In genomic region chr3:32705232-32705631, GRCh38 we compare ENCODE assay signal across 27 cellular contexts. TPM values are rescaled to one million over a fixed set of nuclear protein-coding genes. Genes with fewer than 3 reads are reported as not detected.
A peak's percentile ranks its signal among the peaks of the same experiment; 100 is the strongest.
DNase-seq lines count a peak whose midpoint lies in the region; ATAC-seq, FAIRE-seq and TF ChIP-seq lines count a peak whose summit lies in the region.
"Had no signal": no experiment of that assay in that cellular context is flagged by ENCODE, and none has a peak within 500 bp of the region (broad histone marks: within the 10 kb centered on the region; RNA-seq: fewer than 3 reads in every experiment).

No MANE protein-coding gene starts in this region.

- H2AFZ ChIP-seq in HCT116 (ENCODE audit: low read depth, low read length, poor library complexity, severe bottlenecking) (no peak overlapping the region), PC-3 (ENCODE audit: low read length) (no peak overlapping the region), GM12878 (ENCODE audit: control insufficient read depth, low read depth, low read length) (no peak overlapping the region)
- H2AFZ ChIP-seq: GM23338 had no signal

- H2BK15ac ChIP-seq in mesendoderm (replicated peaks; ENCODE audit: low read depth) = no peak overlapping the region

- no peak for TF ChIP-seq POLR2A in HCT116 (IDR thresholded peaks at IDR 0.05; ENCODE audit: borderline replicate concordance, extremely low read depth, insufficient read depth, insufficient read length)
- no peak for TF ChIP-seq POLR2A in GM12878 (IDR thresholded peaks at IDR 0.05; ENCODE audit: low read depth, low read length)
- no peak for TF ChIP-seq POLR2A in body of pancreas (IDR thresholded peaks at IDR 0.05)

- no peaks in the 10 kb centered on the region for H3K79me1 ChIP-seq in mesendoderm (ENCODE audit: low read length)

- H2BK120ac ChIP-seq in mesendoderm (ENCODE audit: low read depth, low read length) = no peak overlapping the region

- 75% methylated on average over 2 of the region's 2 CpGs for WGBS in GM12878 (ENCODE audit: insufficient coverage, insufficient replicate concordance, low lambda C conversion rate, missing lambda C conversion rate)
- WGBS in mesendoderm (ENCODE audit: extremely low coverage, insufficient coverage, low lambda C conversion rate) = no CpG with 5 or more reads among the region's 2 CpGs
- WGBS in body of pancreas, 2 donors = 73 to 80% methylated on average over 2 of the region's 2 CpGs

- no peak for FAIRE-seq in GM12878 (lab: Jason Lieb, UNC)
- FAIRE-seq: A549, GM12892, HepG2, RCC 7860 had no signal

- H3K36me3 ChIP-seq in HCT116 (ENCODE audit: control insufficient read depth in 1 of 2, insufficient read depth in 2 of 2, low read length in 2 of 2) (peaks cover 3 to 12% of the 10 kb centered on the region in 2 experiments), PC-3 (ENCODE audit: low read depth, low read length) (peaks cover 22% of the 10 kb centered on the region; the same call in 1 of the 2 replicates), GM12878 (ENCODE audit: control insufficient read depth in 2 of 2, insufficient read depth in 2 of 2, low read length in 1 of 2) (peaks cover 2 to 12% of the 10 kb centered on the region in 2 experiments; a peak in 3 of 4 replicates), mesendoderm (ENCODE audit: control insufficient read depth, insufficient read depth, low read length) (no peaks in the 10 kb centered on the region), body of pancreas (replicated peaks in 1 of 2; ENCODE audit: insufficient read depth in 1 of 2, low read depth in 2 of 2) (peaks cover 0 to 1% of the 10 kb centered on the region in 2 donors)

- POLR2A ChIA-PET in HCT116 (lab: Charles Lee) = no interaction called here
- POLR2A ChIA-PET in PC-3 (lab: Charles Lee; ENCODE audit: unreplicated experiment) = interaction anchor here (0.6 kb wide), 2 partner anchors 9 to 20 kb away, joined by 4 to 13 read pairs; partner anchors contain the start of gene CNOT10
- POLR2A ChIA-PET in GM12878 (lab: Charles Lee) = interaction anchor here (0.6 to 1.1 kb wide), 4 partner anchors 12 to 217 kb away, joined by 3 to 5 read pairs (median 4); partner anchors contain the start of gene CNOT10

- H3K4ac ChIP-seq in mesendoderm (ENCODE audit: low read depth, low read length) = no peak overlapping the region

- no peak overlapping the region for H4K8ac ChIP-seq in mesendoderm (ENCODE audit: low read depth, low read length)

- H3K4me2 ChIP-seq in HCT116 (ENCODE audit: low read length) (no peak overlapping the region), PC-3 (ENCODE audit: low read length) (no peak overlapping the region), GM12878 (ENCODE audit: control insufficient read depth, insufficient read depth) (no peak overlapping the region), mesendoderm (ENCODE audit: low read length) (no peak overlapping the region)
- H3K4me2 ChIP-seq: A549, GM23338 had no signal

- H2BK5ac ChIP-seq in mesendoderm (ENCODE audit: low read length) = no peak overlapping the region

- ATAC-seq in HCT116 = no peak
- ATAC-seq in PC-3 = no peak
- no peak for ATAC-seq in GM12878
- no peak for ATAC-seq in body of pancreas
- ATAC-seq: A549, GM23338, HepG2 had no signal

- H3K4me3 ChIP-seq in HCT116 (replicated peaks in 1 of 2; ENCODE audit: low read depth in 1 of 2, low read length in 2 of 2) (no peak overlapping the region), PC-3 (ENCODE audit: low read length) (no peak overlapping the region), GM12878 (no peak overlapping the region), mesendoderm (ENCODE audit: low read length) (no peak overlapping the region), body of pancreas (no peak overlapping the region)
- H3K4me3 ChIP-seq: A549; BLaER1 treated with 17β-estradiol and CSF1 and Interleukin-3, amounts not matched to agents 10 nM and 100 nM; GM23338 had no signal

- no peaks in the 10 kb centered on the region for H3F3A ChIP-seq in PC-3 (ENCODE audit: low read length, unreplicated experiment)

- H4K20me1 ChIP-seq in HCT116 (ENCODE audit: insufficient read depth) = no peaks in the 10 kb centered on the region
- H4K20me1 ChIP-seq in PC-3 (ENCODE audit: low read length) = no peaks in the 10 kb centered on the region
- H4K20me1 ChIP-seq in GM12878 (ENCODE audit: control insufficient read depth, insufficient read depth) = no peaks in the 10 kb centered on the region
- H4K20me1 ChIP-seq: BLaER1 treated with 17β-estradiol and CSF1 and Interleukin-3, amounts not matched to agents 10 nM and 100 nM had no signal

- CTCF ChIA-PET in HCT116 (lab: Charles Lee) (no interaction called here), PC-3 (lab: Charles Lee) (no interaction called here), GM12878 (lab: Yijun Ruan, JAX) (interaction anchor here (1.1 to 1.3 kb wide), 2 partner anchors 10 to 369 kb away, joined by 3 to 6 read pairs; no protein-coding TSS in a partner anchor)

- BruUV-seq in HCT116 (replicated peaks; lab: Mats Ljungman, UMichigan) = TSS peak; percentile 11
- TSS peak; percentile 9 for BruUV-seq in PC-3 (replicated peaks; lab: Mats Ljungman, UMichigan)
- BruUV-seq in GM12878 (replicated peaks; lab: Mats Ljungman, UMichigan) = TSS peak; percentile 8

- intact Hi-C loops in HCT116 (cut with micrococcal nuclease) (no loop called here), PC-3 (cut with micrococcal nuclease) (no loop called here), GM12878 (cut with micrococcal nuclease; ENCODE audit: unreplicated experiment) (no loop called here), body of pancreas (cut with DNase I) (no loop called here)

- no peak overlapping the region for H2AK5ac ChIP-seq in mesendoderm (ENCODE audit: low read length)

- TF ChIP-seq RAD21 in HCT116 (IDR thresholded peaks at IDR 0.05; ENCODE audit: low read depth) (no peak), GM12878 (IDR thresholded peaks at IDR 0.05; ENCODE audit: insufficient read depth, low read depth, low read length) (no peak)

- TF ChIP-seq CTCF in HCT116 (IDR thresholded peaks at IDR 0.05 in 2 of 3, conservative IDR thresholded peaks at IDR 0.05 in 1 of 3; ENCODE audit: borderline replicate concordance in 1 of 3, insufficient read depth in 1 of 3, low read depth in 2 of 3, low read length in 2 of 3) (no peak), PC-3 (conservative IDR thresholded peaks at IDR 0.05; ENCODE audit: low read depth, low read length) (no peak), GM12878 (IDR thresholded peaks at IDR 0.05 in 2 of 3, conservative IDR thresholded peaks at IDR 0.05 in 1 of 3; ENCODE audit: control insufficient read depth in 2 of 3, extremely low read depth in 1 of 3, insufficient read depth in 1 of 3, low read depth in 3 of 3, low read length in 3 of 3) (no peak), body of pancreas (IDR thresholded peaks at IDR 0.05) (no peak)

- SMC1A ChIA-PET in GM12878 (lab: Charles Lee; ENCODE audit: uncharacterized antibody, unreplicated experiment) = interaction anchor here (1.2 to 2.8 kb wide), 5 partner anchors 8 to 229 kb away, joined by 4 to 13 read pairs (median 4); no protein-coding TSS in a partner anchor

- no peak overlapping the region for H3K23ac ChIP-seq in mesendoderm (ENCODE audit: low read length)

- no peak overlapping the region for H3K18ac ChIP-seq in mesendoderm (ENCODE audit: low read length)

- H3K9me2 ChIP-seq in HCT116 (ENCODE audit: insufficient read depth) (no peaks in the 10 kb centered on the region), PC-3 (replicated peaks; ENCODE audit: low read length) (no peaks in the 10 kb centered on the region)

- H3K56ac ChIP-seq in mesendoderm (ENCODE audit: low read length) = no peak overlapping the region

- H3K9me3 ChIP-seq in HCT116 (ENCODE audit: control insufficient read depth in 1 of 2, insufficient read depth in 1 of 2, low read depth in 1 of 2, low read length in 2 of 2) (no peaks in the 10 kb centered on the region), PC-3 (ENCODE audit: low read length) (no peaks in the 10 kb centered on the region), GM12878 (replicated peaks; ENCODE audit: control insufficient read depth, insufficient read depth, low read length) (peaks cover 3% of the 10 kb centered on the region; the same call in 2 of the 3 replicates), body of pancreas (no peaks in the 10 kb centered on the region)
- H3K9me3 ChIP-seq: A549 had no signal

- H3K9ac ChIP-seq in HCT116 (ENCODE audit: low read length) (no peak overlapping the region), PC-3 (ENCODE audit: low read length) (no peak overlapping the region), GM12878 (ENCODE audit: control insufficient read depth, insufficient read depth, low read length) (no peak overlapping the region), mesendoderm (ENCODE audit: low read length) (no peak overlapping the region)
- H3K9ac ChIP-seq: BLaER1 treated with 17β-estradiol and CSF1 and Interleukin-3, amounts not matched to agents 10 nM and 100 nM had no signal

- H3K27me3 ChIP-seq in HCT116 (ENCODE audit: insufficient read depth, low read length) (no peaks in the 10 kb centered on the region), PC-3 (ENCODE audit: low read length) (no peaks in the 10 kb centered on the region), GM12878 (replicated peaks in 1 of 2; ENCODE audit: control insufficient read depth in 2 of 2, insufficient read depth in 2 of 2, low read length in 1 of 2) (no peaks in the 10 kb centered on the region), mesendoderm (ENCODE audit: insufficient read depth, low read length, poor library complexity) (no peaks in the 10 kb centered on the region), body of pancreas (no peaks in the 10 kb centered on the region)
- H3K27me3 ChIP-seq: BLaER1 treated with 17β-estradiol and CSF1 and Interleukin-3, amounts not matched to agents 10 nM and 100 nM had no signal

- RAD21 ChIA-PET in HCT116 (lab: Charles Lee; ENCODE audit: low non-redundant PET in 1 of 2, low total read pairs in 2 of 2, uncharacterized antibody in 2 of 2, unreplicated experiment in 2 of 2) (no interaction called here), GM12878 (lab: Charles Lee; ENCODE audit: unreplicated experiment) (interaction anchor here (0.7 kb wide), 1 partner anchor 17 kb away, joined by 3 read pairs; no protein-coding TSS in a partner anchor)

- H3K27ac ChIP-seq in HCT116 (ENCODE audit: low read depth, low read length) (no peak overlapping the region), PC-3 (ENCODE audit: low read length) (no peak overlapping the region), GM12878 (ENCODE audit: control insufficient read depth, insufficient read depth) (no peak overlapping the region), mesendoderm (ENCODE audit: low read depth, low read length) (no peak overlapping the region), body of pancreas (no peak overlapping the region)
- H3K27ac ChIP-seq: A549; BLaER1 treated with 17β-estradiol and CSF1 and Interleukin-3, amounts not matched to agents 10 nM and 100 nM had no signal

- no peak overlapping the region for H4K5ac ChIP-seq in mesendoderm (ENCODE audit: low read length)

- DNase-seq in HCT116 (ENCODE audit: low read depth, low spot score) (no peak), PC-3 (no peak), GM12878 (ENCODE audit: low read depth, low spot score) (no peak), mesendoderm (peak; percentile 83), body of pancreas (no peak), RKO (ENCODE audit: low spot score) (no peak), NCI-H1092 treated with DMSO at 0.1 percent for 48 hours (lab: John Stamatoyannopoulos, UW) (no peak)
- DNase-seq: AML-193; CD4-positive, alpha-beta memory T cell; COR-L47; DMS79; EL; GDM1; H9; HFFc6; Kasumi-1; NCI-H1694; NCI-H2029 treated with DMSO at 0.1 percent for 48 hours; NCI-H446 treated with DMSO at 0.1 percent for 48 hours; NCI-H526; T-helper 1 cell had no signal

- H3K79me2 ChIP-seq in HCT116 (ENCODE audit: insufficient read depth, low read length) (peaks cover 54% of the 10 kb centered on the region), PC-3 (ENCODE audit: low read length) (peaks cover 30% of the 10 kb centered on the region), GM12878 (ENCODE audit: control insufficient read depth, insufficient read depth, low read length) (peaks cover 20% of the 10 kb centered on the region), mesendoderm (ENCODE audit: control insufficient read depth, insufficient read depth, low read length) (no peaks in the 10 kb centered on the region)

- no peaks in the 10 kb centered on the region for H3K4me1 ChIP-seq in HCT116 (ENCODE audit: control insufficient read depth in 1 of 2, insufficient read depth in 2 of 2, low read length in 2 of 2)
- H3K4me1 ChIP-seq in PC-3 (ENCODE audit: insufficient read depth, low read length) = no peaks in the 10 kb centered on the region
- H3K4me1 ChIP-seq in GM12878 (ENCODE audit: control insufficient read depth, insufficient read depth, low read length) = peaks cover 10% of the 10 kb centered on the region
- H3K4me1 ChIP-seq in mesendoderm (ENCODE audit: control insufficient read depth, low read depth, low read length) = peaks cover 2% of the 10 kb centered on the region
- H3K4me1 ChIP-seq in body of pancreas = peaks cover 5% of the 10 kb centered on the region

- in situ Hi-C loops in GM12878 (cut with MboI) = no loop called here

- no peak for TF ChIP-seq EP300 in GM12878 (IDR thresholded peaks at IDR 0.05; ENCODE audit: borderline replicate concordance in 1 of 2, control insufficient read depth in 1 of 2, low read depth in 2 of 2, low read length in 2 of 2)

RNA-seq across cellular contexts. Expression of gene CNOT10, which starts 20.2 kb away (rescaled TPM):
- total RNA-seq in HCT116 (2021; ENCODE audit: unreplicated experiment) = 47.4 TPM
- polyA plus RNA-seq in HCT116 (2012) = 23.0 and 28.4 TPM in 2 replicates
- total RNA-seq in PC-3 (2014; rRNA removed) = 42.6 and 46.2 TPM in 2 replicates
- total RNA-seq in GM12878 (2013; cell fraction: nucleolus; rRNA removed) = 108 and 116 TPM in 2 replicates
- total RNA-seq in GM12878 (2014; rRNA removed) = 42.0 and 45.3 TPM in 2 replicates
- total RNA-seq in GM12878 (2014; rRNA removed; fragmentation: Illumina TruSeq; extraction: Trizol) = 41.9 and 42.0 TPM in 2 replicates
- 45.7 and 47.5 TPM in 2 replicates for total RNA-seq in GM12878 (2021)
- polyA plus RNA-seq in GM12878 (2011; ENCODE audit: low read depth) = 36.5 TPM
- polyA plus RNA-seq in GM12878 (2011; rRNA removed) = 46.3 and 67.1 TPM in 2 replicates
- 40.7 and 44.8 TPM in 2 replicates for polyA plus RNA-seq in GM12878 (2011; cell fraction: cytosol; rRNA removed)
- 25.9 and 37.1 TPM in 2 replicates for polyA plus RNA-seq in GM12878 (2011; cell fraction: nucleus; rRNA removed)
- polyA plus RNA-seq in GM12878 (2012) = 20.3 and 22.4 TPM in 2 replicates
- polyA plus RNA-seq in GM12878 (2014; fragmentation: Illumina TruSeq; extraction: Trizol) = 44.2 and 57.8 TPM in 2 replicates
- 10 to 100 TPM; 18.2 to 34.6 TPM for polyA plus RNA-seq in GM12878 (2014; fragmentation: Nextera tagmentation; extraction: Ambion mirVana)
- 41.3 and 47.8 TPM in 2 replicates for polyA plus RNA-seq in GM12878 (2014; rRNA removed)
- 10 to 100 TPM; 50.0 to 51.9 TPM for polyA plus RNA-seq in GM12878 (2016; fragmentation: Nextera tagmentation; extraction: Ambion mirVana)
- polyA minus RNA-seq in GM12878 (2011; rRNA and poly(A)+ RNA removed) = 47.8 and 64.6 TPM in 2 replicates
- 17.8 and 21.5 TPM in 2 replicates for polyA minus RNA-seq in GM12878 (2011; cell fraction: cytosol; rRNA and poly(A)+ RNA removed)
- polyA minus RNA-seq in GM12878 (2011; cell fraction: nucleus; rRNA and poly(A)+ RNA removed) = 18.4 and 28.2 TPM in 2 replicates
- polyA plus RNA-seq in mesendoderm (2013, experiment 1 of 2) = 27.1 TPM
- polyA plus RNA-seq in mesendoderm (2013, experiment 2 of 2) = 27.0 TPM
- 10 to 100 TPM; 10.4 to 22.1 TPM for total RNA-seq in body of pancreas
